In the genomic region with DNA sequence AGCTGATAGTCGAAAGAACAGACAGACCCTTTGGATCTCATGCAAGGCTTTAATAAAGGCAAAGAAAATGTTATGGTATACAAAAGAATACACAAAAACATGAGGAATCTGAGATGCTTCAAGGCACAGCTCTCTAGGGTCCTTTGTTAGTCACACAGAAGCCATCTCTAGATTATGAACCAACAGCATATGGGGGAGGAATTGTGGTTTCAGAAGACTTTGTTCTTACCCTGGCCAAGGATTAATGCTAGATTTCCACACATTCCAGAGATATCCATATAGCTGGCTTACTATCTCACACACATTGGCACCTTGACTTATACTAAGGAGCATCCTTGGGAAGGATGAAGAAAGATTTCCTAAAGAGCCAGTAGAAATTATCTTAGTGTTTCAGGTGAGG, we compare ENCODE assay signal across 14 cellular contexts.
DNase-seq lines count a peak whose midpoint lies in the region; ATAC-seq and TF ChIP-seq lines count a peak whose summit lies in the region.
"Had no signal": no experiment of that assay in that cellular context is flagged by ENCODE, and none has a peak within 500 bp of the region (broad histone marks: within the 10 kb centered on the region; RNA-seq: fewer than 3 reads in every experiment).

No MANE protein-coding gene starts in this region.

- no peak overlapping the region for H4K5ac ChIP-seq in mesendoderm (ENCODE audit: low read length)

- no peaks in the 10 kb centered on the region for H3K9me2 ChIP-seq in HCT116 (ENCODE audit: insufficient read depth)

- intact Hi-C loops in HCT116 (cut with micrococcal nuclease) = loop anchor here (5.0 kb wide), 2 partner anchors 115 to 205 kb away; partner anchors contain the start of gene GULP1
- intact Hi-C loops in heart right ventricle (cut with DNase I) = no loop called here

- H2BK5ac ChIP-seq in mesendoderm (ENCODE audit: low read length) = no peak overlapping the region

- H3K56ac ChIP-seq in mesendoderm (ENCODE audit: low read length) = no peak overlapping the region

- TF ChIP-seq RAD21 in HCT116 (IDR thresholded peaks at IDR 0.05; ENCODE audit: low read depth) = no peak

- H3K36me3 ChIP-seq in HCT116 (ENCODE audit: control insufficient read depth in 1 of 2, insufficient read depth in 2 of 2, low read length in 2 of 2) (no peaks in the 10 kb centered on the region; a peak in 1 of 4 replicates), mesendoderm (ENCODE audit: control insufficient read depth, insufficient read depth, low read length) (no peaks in the 10 kb centered on the region), heart right ventricle (no peaks in the 10 kb centered on the region)
- H3K36me3 ChIP-seq: BLaER1 treated with 17β-estradiol and CSF1 and Interleukin-3, amounts not matched to agents 10 nM and 100 nM had no signal

- H2BK15ac ChIP-seq in mesendoderm (replicated peaks; ENCODE audit: low read depth) = no peak overlapping the region

- no peak overlapping the region for H2AFZ ChIP-seq in HCT116 (ENCODE audit: low read depth, low read length, poor library complexity, severe bottlenecking)

- H3K27ac ChIP-seq in HCT116 (ENCODE audit: low read depth, low read length) = peak overlapping the region; percentile 91
- H3K27ac ChIP-seq in mesendoderm (ENCODE audit: low read depth, low read length) = no peak overlapping the region
- no peak overlapping the region for H3K27ac ChIP-seq in heart right ventricle
- H3K27ac ChIP-seq: BLaER1 treated with 17β-estradiol and CSF1 and Interleukin-3, amounts not matched to agents 10 nM and 100 nM had no signal

- DNase-seq in HCT116 (ENCODE audit: low read depth, low spot score) (no peak), NCI-H226 (peak; percentile 28), mesendoderm (no peak), heart right ventricle (no peak), omental fat pad (ENCODE audit: low spot score) (no peak), NOMO-1 (lab: John Stamatoyannopoulos, UW; ENCODE audit: unreplicated experiment in 2 of 2) (no peak)
- DNase-seq: CD4-positive, CD25-positive, alpha-beta regulatory T cell; CD8-positive, alpha-beta memory T cell; COR-L47; DMS 273 treated with DMSO at 0.1 percent for 48 hours; DMS53; DND-41; H9 had no signal

- H3K79me1 ChIP-seq in mesendoderm (ENCODE audit: low read length) = no peaks in the 10 kb centered on the region

- no peak overlapping the region for H4K8ac ChIP-seq in mesendoderm (ENCODE audit: low read depth, low read length)

- no peak; the same call in 1 of the 2 replicates for ATAC-seq in HCT116
- no peak for ATAC-seq in heart right ventricle
- ATAC-seq in omental fat pad (ENCODE audit: low FRiP score) = no peak

- peak overlapping the region; percentile 51 for H3K18ac ChIP-seq in mesendoderm (ENCODE audit: low read length)

- peak overlapping the region; percentile 57 for H3K4me2 ChIP-seq in HCT116 (ENCODE audit: low read length)
- no peak overlapping the region for H3K4me2 ChIP-seq in mesendoderm (ENCODE audit: low read length)
- H3K4me2 ChIP-seq: BLaER1 treated with 17β-estradiol and CSF1 and Interleukin-3, amounts not matched to agents 10 nM and 100 nM had no signal

- POLR2A ChIA-PET in HCT116 (lab: Charles Lee) = no interaction called here

- H2AK5ac ChIP-seq in mesendoderm (ENCODE audit: low read length) = no peak overlapping the region

- H4K20me1 ChIP-seq in HCT116 (ENCODE audit: insufficient read depth) = no peaks in the 10 kb centered on the region
- H4K20me1 ChIP-seq: BLaER1 treated with 17β-estradiol and CSF1 and Interleukin-3, amounts not matched to agents 10 nM and 100 nM had no signal

- H2BK120ac ChIP-seq in mesendoderm (ENCODE audit: low read depth, low read length) = no peak overlapping the region

- no peak overlapping the region for H3K4me3 ChIP-seq in HCT116 (replicated peaks in 1 of 2; ENCODE audit: low read depth in 1 of 2, low read length in 2 of 2)
- no peak overlapping the region for H3K4me3 ChIP-seq in mesendoderm (ENCODE audit: low read length)
- no peak overlapping the region for H3K4me3 ChIP-seq in heart right ventricle
- H3K4me3 ChIP-seq: BLaER1 treated with 17β-estradiol and CSF1 and Interleukin-3, amounts not matched to agents 10 nM and 100 nM had no signal

- BruUV-seq in HCT116 (replicated peaks; lab: Mats Ljungman, UMichigan) = no TSS peak

- CTCF ChIA-PET in HCT116 (lab: Charles Lee) = interaction anchor here (1.0 kb wide), 1 partner anchor 15 kb away, joined by 3 read pairs; no protein-coding TSS in a partner anchor

- H3K9ac ChIP-seq in HCT116 (ENCODE audit: low read length) (no peak overlapping the region), mesendoderm (ENCODE audit: low read length) (no peak overlapping the region)
- H3K9ac ChIP-seq: BLaER1 treated with 17β-estradiol and CSF1 and Interleukin-3, amounts not matched to agents 10 nM and 100 nM had no signal

- RAD21 ChIA-PET in HCT116 (lab: Charles Lee; ENCODE audit: low non-redundant PET in 1 of 2, low total read pairs in 2 of 2, uncharacterized antibody in 2 of 2, unreplicated experiment in 2 of 2) = no interaction called here

- no CpG with 5 or more reads among the region's 1 CpG for WGBS in mesendoderm (ENCODE audit: extremely low coverage, insufficient coverage, low lambda C conversion rate)
- WGBS in heart right ventricle, 2 donors = 96 to 97% methylated on average over 1 of the region's 1 CpG

- TF ChIP-seq POLR2A in HCT116 (IDR thresholded peaks at IDR 0.05; ENCODE audit: borderline replicate concordance, extremely low read depth, insufficient read depth, insufficient read length) = no peak

- peaks cover 56 to 58% of the 10 kb centered on the region in 2 experiments for H3K4me1 ChIP-seq in HCT116 (ENCODE audit: control insufficient read depth in 1 of 2, insufficient read depth in 2 of 2, low read length in 2 of 2)
- H3K4me1 ChIP-seq in mesendoderm (ENCODE audit: control insufficient read depth, low read depth, low read length) = peaks cover 7% of the 10 kb centered on the region
- no peaks in the 10 kb centered on the region for H3K4me1 ChIP-seq in heart right ventricle
- H3K4me1 ChIP-seq: BLaER1 treated with 17β-estradiol and CSF1 and Interleukin-3, amounts not matched to agents 10 nM and 100 nM had no signal

- TF ChIP-seq CTCF in HCT116 (IDR thresholded peaks at IDR 0.05 in 2 of 3, conservative IDR thresholded peaks at IDR 0.05 in 1 of 3; ENCODE audit: borderline replicate concordance in 1 of 3, insufficient read depth in 1 of 3, low read depth in 2 of 3, low read length in 2 of 3) (no peak), heart right ventricle (IDR thresholded peaks at IDR 0.05) (no peak), omental fat pad (IDR thresholded peaks at IDR 0.05) (no peak)

- no peaks in the 10 kb centered on the region for H3K27me3 ChIP-seq in HCT116 (ENCODE audit: insufficient read depth, low read length)
- no peaks in the 10 kb centered on the region for H3K27me3 ChIP-seq in mesendoderm (ENCODE audit: insufficient read depth, low read length, poor library complexity)
- no peaks in the 10 kb centered on the region for H3K27me3 ChIP-seq in heart right ventricle
- H3K27me3 ChIP-seq: BLaER1 treated with 17β-estradiol and CSF1 and Interleukin-3, amounts not matched to agents 10 nM and 100 nM had no signal

- no peak overlapping the region for H3K23ac ChIP-seq in mesendoderm (ENCODE audit: low read length)

- no peaks in the 10 kb centered on the region for H3K9me3 ChIP-seq in HCT116 (ENCODE audit: control insufficient read depth in 1 of 2, insufficient read depth in 1 of 2, low read depth in 1 of 2, low read length in 2 of 2)
- no peaks in the 10 kb centered on the region for H3K9me3 ChIP-seq in heart right ventricle
- H3K9me3 ChIP-seq: BLaER1 treated with 17β-estradiol and CSF1 and Interleukin-3, amounts not matched to agents 10 nM and 100 nM had no signal

- no peak overlapping the region for H3K4ac ChIP-seq in mesendoderm (ENCODE audit: low read depth, low read length)

- H3K79me2 ChIP-seq in HCT116 (ENCODE audit: insufficient read depth, low read length) (no peaks in the 10 kb centered on the region), mesendoderm (ENCODE audit: control insufficient read depth, insufficient read depth, low read length) (peaks cover under 1% of the 10 kb centered on the region)

TF ChIP-seq in HCT116, 20 proteins besides CTCF, POLR2A, EP300 and RAD21 (continues in another document):
- TF ChIP-seq YY1 (IDR thresholded peaks at IDR 0.05; ENCODE audit: extremely low read depth, insufficient replicate concordance, low read depth, low read length) = no peak
- no peak for TF ChIP-seq ZNF274 (IDR thresholded peaks at IDR 0.05; ENCODE audit: low read depth, low read length)
- no peak for TF ChIP-seq FOSL1 (IDR thresholded peaks at IDR 0.05; ENCODE audit: low read depth)
- TF ChIP-seq, protein P1, sequence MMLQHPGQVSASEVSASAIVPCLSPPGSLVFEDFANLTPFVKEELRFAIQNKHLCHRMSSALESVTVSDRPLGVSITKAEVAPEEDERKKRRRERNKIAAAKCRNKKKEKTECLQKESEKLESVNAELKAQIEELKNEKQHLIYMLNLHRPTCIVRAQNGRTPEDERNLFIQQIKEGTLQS (IDR thresholded peaks at IDR 0.05) = no peak
- TF ChIP-seq CBX3 (IDR thresholded peaks at IDR 0.05; ENCODE audit: low read depth) = no peak
- no peak for TF ChIP-seq SP1 (IDR thresholded peaks at IDR 0.05; ENCODE audit: low read depth)
- no peak for TF ChIP-seq POLR2AphosphoS5 (IDR thresholded peaks at IDR 0.05; ENCODE audit: low read depth, low read length)
- no peak for TF ChIP-seq ELF1 (IDR thresholded peaks at IDR 0.05; ENCODE audit: borderline replicate concordance, low read depth)
- no peak for TF ChIP-seq EZH2 (IDR thresholded peaks at IDR 0.05)
